ENCODE assay signal across 21 cellular contexts in genomic region chr13:74662895-74663294, GRCh38.
"Had no signal": no experiment of that assay in that cellular context is flagged by ENCODE, and none has a peak within 500 bp of the region (broad histone marks: within the 10 kb centered on the region; RNA-seq: fewer than 3 reads in every experiment).

No MANE protein-coding gene starts in this region.

- H3K4me3 ChIP-seq: lower lobe of right lung, psoas muscle, tibial nerve had no signal

- H3K27me3 ChIP-seq: tibial nerve had no signal

- H3K36me3 Mint-ChIP-seq: mesothelial cell of epicardium; stimulated activated effector memory CD8-positive, alpha-beta T cell treated with anti-CD3 and anti-CD28 coated beads, Interleukin-12 subunit alpha, Interleukin-12 subunit beta, amount 100 ng/mL, for 72 hours had no signal

- H3K4me3 Mint-ChIP-seq: activated CD4-positive, alpha-beta memory T cell treated with anti-CD3 and anti-CD28 coated beads, Interleukin-2, amount 10 ng/mL, durations not matched to agents 7 days and 5 days; activated CD4-positive, alpha-beta T cell treated with anti-CD3 and anti-CD28 coated beads for 36 hours; activated T-cell treated with anti-CD3 and anti-CD28 coated beads, Interleukin-2, amount 50 U/mL, for 24 hours; dendritic cell treated with granulocyte-macrophage colony-stimulating factor and Interleukin-4, amounts not matched to agents 40 ng/mL and 50 ng/mL, for 4 days; effector memory CD8-positive, alpha-beta T cell; mesothelial cell of epicardium; nephron progenitor cell; stimulated activated effector memory CD8-positive, alpha-beta T cell treated with anti-CD3 and anti-CD28 coated beads, Interleukin-12 subunit alpha, Interleukin-12 subunit beta, amount 100 ng/mL, for 72 hours; T-helper 1 cell treated with Interleukin-12 subunit alpha and Interleukin-12 subunit beta and Interleukin-4 antibody, amounts not matched to agents 30 μg/mL and 1 μg/mL, for 36 hours had no signal

- H3K9me3 Mint-ChIP-seq: activated CD4-positive, alpha-beta memory T cell treated with anti-CD3 and anti-CD28 coated beads, Interleukin-2, amount 10 ng/mL, durations not matched to agents 7 days and 5 days; activated T-cell treated with anti-CD3 and anti-CD28 coated beads, Interleukin-2, amount 50 U/mL, for 24 hours; effector memory CD8-positive, alpha-beta T cell; stimulated activated effector memory CD8-positive, alpha-beta T cell treated with anti-CD3 and anti-CD28 coated beads, Interleukin-12 subunit alpha, Interleukin-12 subunit beta, amount 100 ng/mL, for 72 hours; T-helper 1 cell treated with Interleukin-12 subunit alpha and Interleukin-12 subunit beta and Interleukin-4 antibody, amounts not matched to agents 30 μg/mL and 1 μg/mL, for 36 hours had no signal

- ATAC-seq: activated CD4-positive, alpha-beta T cell treated with anti-CD3 and anti-CD28 coated beads for 36 hours; effector memory CD8-positive, alpha-beta T cell; lower lobe of right lung; psoas muscle; stimulated activated effector memory CD8-positive, alpha-beta T cell treated with anti-CD3 and anti-CD28 coated beads, Interleukin-12 subunit alpha, Interleukin-12 subunit beta, amount 100 ng/mL, for 72 hours had no signal

- H3K36me3 ChIP-seq: lower lobe of right lung, tibial nerve, WERI-Rb-1 had no signal

- H3K4me1 Mint-ChIP-seq: activated CD4-positive, alpha-beta memory T cell treated with anti-CD3 and anti-CD28 coated beads, Interleukin-2, amount 10 ng/mL, durations not matched to agents 7 days and 5 days; activated CD4-positive, alpha-beta T cell treated with anti-CD3 and anti-CD28 coated beads for 36 hours; mesothelial cell of epicardium; nephron progenitor cell; stimulated activated effector memory CD8-positive, alpha-beta T cell treated with anti-CD3 and anti-CD28 coated beads, Interleukin-12 subunit alpha, Interleukin-12 subunit beta, amount 100 ng/mL, for 72 hours had no signal

- H3K4me1 ChIP-seq: lower lobe of right lung, psoas muscle, tibial nerve had no signal

- DNase-seq: activated CD4-positive, alpha-beta memory T cell treated with anti-CD3 and anti-CD28 coated beads, Interleukin-2, amount 10 ng/mL, durations not matched to agents 7 days and 5 days; activated CD4-positive, alpha-beta T cell treated with anti-CD3 and anti-CD28 coated beads for 36 hours; activated effector memory CD4-positive, alpha-beta T cell treated with Interleukin-2 at 50 U/mL for 16 hours; activated naive CD4-positive, alpha-beta T cell treated with anti-CD3 and anti-CD28 coated beads, Interleukin-2, amount 50 U/mL, for 16 hours; activated T-cell treated with anti-CD3 and anti-CD28 coated beads, Interleukin-2, amount 50 U/mL, for 24 hours; amniotic stem cell; caudate nucleus; effector memory CD8-positive, alpha-beta T cell; foreskin melanocyte; kidney glomerular epithelial cell; lower lobe of right lung; nephron progenitor cell; psoas muscle; SHP77; WERI-Rb-1 had no signal

- H3K9me3 ChIP-seq: lower lobe of right lung, psoas muscle had no signal

- H3K27ac ChIP-seq: epithelial cell of prostate, lower lobe of right lung, psoas muscle, tibial nerve, WERI-Rb-1 had no signal

- H3K27me3 Mint-ChIP-seq: activated CD4-positive, alpha-beta memory T cell treated with anti-CD3 and anti-CD28 coated beads, Interleukin-2, amount 10 ng/mL, durations not matched to agents 7 days and 5 days; dendritic cell treated with granulocyte-macrophage colony-stimulating factor and Interleukin-4, amounts not matched to agents 40 ng/mL and 50 ng/mL, for 4 days had no signal
